In genomic region chr18:75205760-75206109, GRCh38 we compare ENCODE assay signal across 12 cellular contexts. TPM values are rescaled to one million over a fixed set of nuclear protein-coding genes. Genes with fewer than 3 reads are reported as not detected.
DNase-seq lines count a peak whose midpoint lies in the region; ATAC-seq, FAIRE-seq and TF ChIP-seq lines count a peak whose summit lies in the region.
"Had no signal": no experiment of that assay in that cellular context is flagged by ENCODE, and none has a peak within 500 bp of the region (broad histone marks: within the 10 kb centered on the region; RNA-seq: fewer than 3 reads in every experiment).

No MANE protein-coding gene starts in this region.

- H3K79me1 ChIP-seq in H1 (ENCODE audit: low read depth, low read length): no peaks in the 10 kb centered on the region

- H3K4me2 ChIP-seq in H1 (ENCODE audit: insufficient read depth in 1 of 2, low read depth in 2 of 2, low read length in 2 of 2): peak overlapping the region; percentile 89 to 94

- no peak for TF ChIP-seq POLR2A in H1 (IDR thresholded peaks at IDR 0.05; ENCODE audit: control extremely low read depth in 1 of 2, low read depth in 2 of 2, low read length in 2 of 2)

- H3K27ac ChIP-seq in H1 (ENCODE audit: low read depth, low read length): no peak overlapping the region
- H3K27ac ChIP-seq in coronary artery: no peak overlapping the region
- H3K27ac ChIP-seq: neutrophil had no signal

- WGBS in H1 (ENCODE audit: extremely low coverage in 1 of 2, insufficient coverage in 1 of 2, insufficient read length in 1 of 2, insufficient replicate concordance in 2 of 2, low coverage in 1 of 2, low lambda C conversion rate in 2 of 2, missing lambda C conversion rate in 1 of 2), 2 experiments: 2% methylated on average over 7 of the region's 9 CpGs; no CpG with 5 or more reads in 1 of the 2 experiments

- H2BK15ac ChIP-seq in H1 (ENCODE audit: low read length): no peak overlapping the region

- H2BK120ac ChIP-seq in H1 (replicated peaks; ENCODE audit: low read depth, low read length): no peak overlapping the region

- no peak overlapping the region for H3K14ac ChIP-seq in H1 (ENCODE audit: insufficient read length)

- no peak overlapping the region for H3K18ac ChIP-seq in H1 (ENCODE audit: extremely low read depth, low read length)

- no peak overlapping the region for H2BK12ac ChIP-seq in H1 (ENCODE audit: low read depth, low read length)

- peaks cover 50 to 83% (median 67%) of the 10 kb centered on the region in 4 experiments for H3K27me3 ChIP-seq in H1 (replicated peaks in 1 of 4; ENCODE audit: control insufficient read depth in 3 of 4, extremely low read depth in 1 of 4, insufficient read depth in 3 of 4, low read length in 3 of 4)

- H3K27me3 Mint-ChIP-seq in CD14-positive monocyte (ENCODE audit: low read depth in 3 of 3) (peaks cover 2 to 38% (median 23%) of the 10 kb centered on the region in 3 donors), neural crest cell (ENCODE audit: low read depth) (peaks cover 80% of the 10 kb centered on the region)

- H3K4me3 Mint-ChIP-seq in CD14-positive monocyte (peak overlapping the region; percentile 81 to 96), neural crest cell (peak overlapping the region; percentile 88)

- H3K23ac ChIP-seq in H1 (ENCODE audit: insufficient read length): no peak overlapping the region

- no peak overlapping the region for H4K91ac ChIP-seq in H1 (replicated peaks; ENCODE audit: insufficient read length, low read length)

- no peak for FAIRE-seq in H1 (lab: Jason Lieb, UNC)
- FAIRE-seq: TTC549 had no signal

- no peak for ATAC-seq in HG03095 (IDR thresholded peaks at IDR 0.05; ENCODE audit: unreplicated experiment)

- H4K20me1 ChIP-seq in H1 (replicated peaks in 1 of 2; ENCODE audit: control insufficient read depth in 1 of 2, insufficient read depth in 2 of 2, low read length in 2 of 2): peaks cover 14 to 20% of the 10 kb centered on the region in 2 experiments

- H2BK5ac ChIP-seq in H1 (ENCODE audit: low read depth, low read length): no peak overlapping the region

- H4K8ac ChIP-seq in H1 (ENCODE audit: extremely low read depth, insufficient read depth, low read length): no peak overlapping the region

- no peak overlapping the region for H4K5ac ChIP-seq in H1 (ENCODE audit: insufficient read length, low read depth, low read length)

- peaks cover 20% of the 10 kb centered on the region for H3K23me2 ChIP-seq in H1 (ENCODE audit: low read depth, low read length)

- no peak overlapping the region for H2AK5ac ChIP-seq in H1 (ENCODE audit: low read depth, low read length)

- CTCF ChIA-PET in H1 (lab: Charles Lee; ENCODE audit: partially characterized antibody): no interaction called here

- peak overlapping the region; percentile 96 for H3K4me3 ChIP-seq in HFF-Myc (replicated peaks; ENCODE audit: low read depth, low read length)
- peak overlapping the region in 2 of 4 experiments; percentile 32 to 70; a peak in 3 of 8 replicates for H3K4me3 ChIP-seq in H1 (ENCODE audit: extremely low read depth in 1 of 4, insufficient read depth in 2 of 4, low read depth in 3 of 4, low read length in 4 of 4)
- no peak overlapping the region for H3K4me3 ChIP-seq in coronary artery

- H3K9me3 Mint-ChIP-seq in CD14-positive monocyte (peaks cover 0 to 1% (median 0%) of the 10 kb centered on the region in 7 donors), neural crest cell (no peaks in the 10 kb centered on the region)

- TF ChIP-seq CTCF in CD14-positive monocyte (IDR thresholded peaks at IDR 0.05) (no peak), HFF-Myc (IDR thresholded peaks at IDR 0.05; ENCODE audit: low read depth, low read length, missing control alignments) (no peak), H1 (IDR thresholded peaks at IDR 0.05; ENCODE audit: control extremely low read depth in 1 of 3, insufficient read depth in 1 of 3, low read depth in 1 of 3, low read length in 3 of 3) (no peak), neural crest cell (conservative IDR thresholded peaks at IDR 0.05) (no peak), coronary artery (IDR thresholded peaks at IDR 0.05) (no peak)

- H2BK20ac ChIP-seq in H1 (ENCODE audit: low read length): no peak overlapping the region

- no peak for TF ChIP-seq RAD21 in H1 (IDR thresholded peaks at IDR 0.05 in 1 of 2, conservative IDR thresholded peaks at IDR 0.05 in 1 of 2; ENCODE audit: low read depth in 2 of 2, low read length in 2 of 2)

- H3K56ac ChIP-seq in H1 (replicated peaks; ENCODE audit: insufficient read length, low read depth, low read length): no peak overlapping the region

- H3K4me1 Mint-ChIP-seq in CD14-positive monocyte: peaks cover 44% of the 10 kb centered on the region
- peaks cover 40% of the 10 kb centered on the region for H3K4me1 Mint-ChIP-seq in neural crest cell

- no peak for DNase-seq in CD14-positive monocyte (ENCODE audit: low spot score)
- DNase-seq in HFF-Myc (ENCODE audit: extremely low read depth, low read depth): no peak
- DNase-seq in H1 (ENCODE audit: low read depth in 1 of 2, low spot score in 2 of 2): no peak
- no peak for DNase-seq in neural crest cell (ENCODE audit: low read depth, low spot score)
- no peak for DNase-seq in posterior vena cava (ENCODE audit: low spot score)
- no peak for DNase-seq in CD1c-positive myeloid dendritic cell (ENCODE audit: extremely low spot score)
- DNase-seq in coronary artery (ENCODE audit: low spot score): no peak
- DNase-seq: amygdala, GDM1 had no signal

- peaks cover 4 to 34% (median 22%) of the 10 kb centered on the region in 4 experiments for H3K4me1 ChIP-seq in H1 (replicated peaks in 1 of 4; ENCODE audit: control insufficient read depth in 3 of 4, insufficient read depth in 4 of 4, low read length in 3 of 4)

- H3K36me3 Mint-ChIP-seq in CD14-positive monocyte (peaks cover 29 to 39% of the 10 kb centered on the region in 2 donors), neural crest cell (ENCODE audit: low read depth) (peaks cover 8% of the 10 kb centered on the region)

- peak overlapping the region in 1 of 7 donors; percentile 57 for H3K27ac Mint-ChIP-seq in CD14-positive monocyte
- H3K27ac Mint-ChIP-seq in neural crest cell (ENCODE audit: unreplicated experiment): no peak overlapping the region

- TF ChIP-seq EP300 in H1 (IDR thresholded peaks at IDR 0.05; ENCODE audit: borderline replicate concordance in 1 of 2, low read depth in 2 of 2, low read length in 2 of 2): no peak

- intact Hi-C loops in CD14-positive monocyte (cut with micrococcal nuclease) (loop anchor here (5.0 to 10.0 kb wide), 4 partner anchors 42 to 141 kb away; no protein-coding TSS in a partner anchor), posterior vena cava (cut with DNase I) (loop anchor here in 1 of 2 donors (10.0 kb wide), 1 partner anchor 249 kb away; no protein-coding TSS in a partner anchor)

- H2AFZ ChIP-seq in H1 (ENCODE audit: low read length): no peak overlapping the region

- H3K36me3 ChIP-seq in H1 (ENCODE audit: control insufficient read depth in 2 of 4, insufficient read depth in 4 of 4, low read length in 3 of 4): no peaks in the 10 kb centered on the region; a peak in 1 of 8 replicates

- H3K4ac ChIP-seq in H1 (replicated peaks; ENCODE audit: insufficient read length, low read depth, low read length): no peak overlapping the region

- POLR2A ChIA-PET in H1 (lab: Charles Lee; ENCODE audit: partially characterized antibody): no interaction called here

- H3K9ac ChIP-seq in H1 (replicated peaks in 1 of 4; ENCODE audit: extremely low read depth in 1 of 4, low read depth in 3 of 4, low read length in 3 of 4): no peak overlapping the region

- no peaks in the 10 kb centered on the region for H3K79me2 ChIP-seq in H1 (ENCODE audit: control insufficient read depth in 1 of 2, insufficient read depth in 2 of 2, low read length in 2 of 2)

- no peaks in the 10 kb centered on the region for H3K9me3 ChIP-seq in H1 (ENCODE audit: insufficient read depth in 2 of 2, low read depth in 1 of 2, low read length in 1 of 2)
- H3K9me3 ChIP-seq: neutrophil had no signal

TF ChIP-seq in H1, 55 proteins besides CTCF, POLR2A, EP300 and RAD21:
- TF ChIP-seq TCF12 (IDR thresholded peaks at IDR 0.05; ENCODE audit: low read depth, low read length) (peak; percentile 60; the same call in 1 of the 2 replicates), RNF2 (IDR thresholded peaks at IDR 0.05; ENCODE audit: borderline replicate concordance, low read depth, low read length, missing control alignments, poor library complexity, severe bottlenecking) (peak; percentile 81), TAF1 (IDR thresholded peaks at IDR 0.05; ENCODE audit: low read depth, low read length) (no peak), BACH1 (IDR thresholded peaks at IDR 0.05; ENCODE audit: low read length) (0 out of 2 replicates have a peak, but pooled peaks have one; percentile 5), ASH2L (IDR thresholded peaks at IDR 0.05; ENCODE audit: low read length) (no peak), SP1 (IDR thresholded peaks at IDR 0.05; ENCODE audit: low read depth, low read length) (0 out of 2 replicates have a peak, but pooled peaks have one; percentile 46), CBX8 (IDR thresholded peaks at IDR 0.05; ENCODE audit: borderline replicate concordance, low read depth, low read length) (peak; percentile 83; the same call in 1 of the 2 replicates)

RNA-seq across cellular contexts. Expression of gene PTGR3, which starts 3.2 kb away (rescaled TPM):
- polyA plus RNA-seq in CD14-positive monocyte: 10 to 100 TPM; 15.5 to 27.5 TPM
- 3.6 and 3.9 TPM in 2 replicates for total RNA-seq in H1 (2021; fragmentation: NEBNext Ultra II Directional; extraction: Animal tissue kit (Norgen Biotek cat#: 25700))
- 2.0 and 2.8 TPM in 2 replicates for polyA plus RNA-seq in H1 (2011; rRNA removed)
- polyA plus RNA-seq in H1 (2011; cell fraction: cytosol; rRNA removed): 3.3 TPM
- 7.5 TPM for polyA plus RNA-seq in H1 (2011; cell fraction: nucleus; rRNA removed)
- 2.7 to 4.5 TPM (median 4.3 TPM) in 4 replicates for polyA plus RNA-seq in H1 (2012, experiment 1 of 2)
- polyA plus RNA-seq in H1 (2012, experiment 2 of 2): 1.3 TPM
- polyA plus RNA-seq in H1 (2013, experiment 1 of 2): 1.7 TPM
- polyA plus RNA-seq in H1 (2013, experiment 2 of 2): 2.2 TPM
- 3.8 and 5.7 TPM in 2 replicates for polyA minus RNA-seq in H1 (2011; rRNA and poly(A)+ RNA removed)
- polyA minus RNA-seq in H1 (2011; cell fraction: cytosol; rRNA and poly(A)+ RNA removed): 5.7 TPM
- polyA minus RNA-seq in H1 (2011; cell fraction: nucleus; rRNA and poly(A)+ RNA removed): 5.0 TPM
- total RNA-seq in neural crest cell: 9.2 and 12.1 TPM in 2 replicates
- total RNA-seq in posterior vena cava: 10 to 100 TPM; 13.7 to 15.8 TPM

RNA-seq across cellular contexts. Expression of gene TSHZ1, which starts 4.9 kb away (rescaled TPM):
- polyA plus RNA-seq in CD14-positive monocyte (1 to 10 TPM in 1 of 2 donors, under 1 TPM in 1; 0.76 to 1.4 TPM), H1 (2011; rRNA removed) (0.03 and 0.06 TPM in 2 replicates)
- total RNA-seq in H1 (2021; fragmentation: NEBNext Ultra II Directional; extraction: Animal tissue kit (Norgen Biotek cat#: 25700)): 0.25 and 0.32 TPM in 2 replicates
- polyA plus RNA-seq in H1 (2011; cell fraction: cytosol; rRNA removed): 0.08 TPM
- polyA plus RNA-seq in H1 (2011; cell fraction: nucleus; rRNA removed): 0.11 TPM
- polyA plus RNA-seq in H1 (2012, experiment 1 of 2): 0.08 to 0.22 TPM (median 0.13 TPM) in 4 replicates
- 0.05 TPM for polyA plus RNA-seq in H1 (2012, experiment 2 of 2)
- polyA plus RNA-seq in H1 (2013, experiment 1 of 2): 0.24 TPM
- 0.20 TPM for polyA plus RNA-seq in H1 (2013, experiment 2 of 2)
- polyA minus RNA-seq in H1 (2011; rRNA and poly(A)+ RNA removed): 0.07 and 0.09 TPM in 2 replicates
- polyA minus RNA-seq in H1 (2011; cell fraction: cytosol; rRNA and poly(A)+ RNA removed): 0.22 TPM
- 0.20 TPM for polyA minus RNA-seq in H1 (2011; cell fraction: nucleus; rRNA and poly(A)+ RNA removed)
- total RNA-seq in neural crest cell (6.7 and 6.9 TPM in 2 replicates), posterior vena cava (10 to 100 TPM; 18.5 to 19.0 TPM)
